ENCODE assay signal across 1 cellular context in the genomic region with DNA sequence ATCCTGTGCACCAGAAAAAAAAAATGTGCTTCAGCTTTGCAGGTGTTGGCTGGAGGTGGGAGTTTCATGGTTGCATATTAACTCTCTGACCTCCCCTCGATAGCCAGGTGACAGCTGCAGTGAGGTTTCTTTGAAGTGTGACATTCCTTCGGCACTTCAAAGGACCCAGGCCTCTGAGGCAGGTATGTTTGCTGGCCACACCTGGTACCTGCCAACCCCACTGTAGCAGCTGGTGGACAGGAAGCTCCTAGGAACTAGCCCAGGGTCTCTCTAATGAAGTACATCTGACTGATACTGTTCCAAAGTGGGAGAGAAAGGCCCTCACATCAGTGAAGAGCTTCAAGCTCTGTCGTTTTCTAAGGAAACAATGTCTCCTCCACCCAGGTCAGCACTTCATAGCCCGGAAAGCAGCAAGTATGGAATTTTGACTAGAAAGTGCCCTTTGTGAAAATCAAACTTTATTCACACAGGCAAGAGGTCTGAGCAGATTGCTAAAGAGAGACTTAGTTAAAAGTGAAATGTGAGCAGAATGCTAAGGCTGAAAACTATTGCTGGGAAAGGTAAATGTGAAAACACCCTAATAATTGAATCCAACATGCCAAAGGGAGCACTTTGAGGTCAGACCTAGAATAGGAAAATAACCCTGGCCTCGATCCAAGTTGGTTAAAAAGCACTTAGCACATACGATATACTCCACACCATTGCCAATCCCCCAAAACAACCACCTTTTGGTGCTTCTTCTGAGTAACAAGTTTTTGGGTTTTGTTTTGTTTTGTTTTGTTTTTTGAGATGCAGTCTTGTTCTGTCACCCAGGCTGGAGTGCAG.
A peak's percentile ranks its signal among the peaks of the same experiment; 100 is the strongest.
TF ChIP-seq lines count a peak whose summit lies in the region.

No MANE protein-coding gene starts in this region.

TF ChIP-seq in HepG2, 621 proteins besides CTCF, POLR2A, EP300 and RAD21 (continued from another document and continues in another):
- TF ChIP-seq RARA (CRISPR knock-in tag; IDR thresholded peaks at IDR 0.05) (peak; percentile 76), ZNF354B (CRISPR knock-in tag; IDR thresholded peaks at IDR 0.05) (no peak), PAX8 (CRISPR knock-in tag; IDR thresholded peaks at IDR 0.05; ENCODE audit: borderline replicate concordance) (no peak), FOXA1 (IDR thresholded peaks at IDR 0.05) (no peak), FOXA1 (CRISPR knock-in tag; IDR thresholded peaks at IDR 0.05) (peak; percentile 33; the same call in 1 of the 2 replicates), ZNF121 (CRISPR knock-in tag; IDR thresholded peaks at IDR 0.05) (no peak), BRD4 (CRISPR knock-in tag; IDR thresholded peaks at IDR 0.05) (no peak), ISX (CRISPR knock-in tag; conservative IDR thresholded peaks at IDR 0.05) (no peak), NFYB (CRISPR knock-in tag; IDR thresholded peaks at IDR 0.05) (no peak), CBX1 (IDR thresholded peaks at IDR 0.05; ENCODE audit: low read depth) (no peak), AGO2 (optimal IDR thresholded peaks at IDR 0.05; ENCODE audit: low read depth, low read length) (no peak), SP1 (IDR thresholded peaks at IDR 0.05) (no peak), SP1 (CRISPR knock-in tag; IDR thresholded peaks at IDR 0.05) (no peak), KDM3A (CRISPR knock-in tag; IDR thresholded peaks at IDR 0.05; ENCODE audit: low read depth) (peak; percentile 27; the same call in 1 of the 2 replicates), ETV6 (CRISPR knock-in tag; conservative IDR thresholded peaks at IDR 0.05) (no peak), ZNF232 (CRISPR knock-in tag; IDR thresholded peaks at IDR 0.05; ENCODE audit: borderline replicate concordance) (no peak), ZKSCAN8 (CRISPR knock-in tag; IDR thresholded peaks at IDR 0.05; ENCODE audit: borderline replicate concordance) (no peak; the same call in 1 of the 2 replicates), ZKSCAN5 (CRISPR knock-in tag; IDR thresholded peaks at IDR 0.05) (no peak), ZNF446 (CRISPR knock-in tag; IDR thresholded peaks at IDR 0.05) (no peak), HCFC1 (IDR thresholded peaks at IDR 0.05; ENCODE audit: low read depth, low read length) (no peak), ZFYVE20 (CRISPR knock-in tag; IDR thresholded peaks at IDR 0.05; ENCODE audit: borderline replicate concordance, low read depth) (no peak), NFE2 (CRISPR knock-in tag; IDR thresholded peaks at IDR 0.05) (no peak), HES4 (CRISPR knock-in tag; IDR thresholded peaks at IDR 0.05; ENCODE audit: borderline replicate concordance) (no peak), KAT2B (IDR thresholded peaks at IDR 0.05; ENCODE audit: borderline replicate concordance, low read depth, low read length) (no peak), U2AF1 (optimal IDR thresholded peaks at IDR 0.05; ENCODE audit: low read depth, low read length) (no peak), HOXD1 (CRISPR knock-in tag; IDR thresholded peaks at IDR 0.05) (no peak), ZFP82 (CRISPR knock-in tag; IDR thresholded peaks at IDR 0.05; ENCODE audit: borderline replicate concordance) (no peak), BORCS8-MEF2B (CRISPR knock-in tag; IDR thresholded peaks at IDR 0.05) (no peak), TCF7 (IDR thresholded peaks at IDR 0.05; ENCODE audit: low read depth) (peak; percentile 99), JUN (CRISPR knock-in tag; IDR thresholded peaks at IDR 0.05) (no peak; the same call in 1 of the 2 replicates), ZNF510 (CRISPR knock-in tag; IDR thresholded peaks at IDR 0.05; ENCODE audit: low read depth) (no peak), MLLT10 (CRISPR knock-in tag; IDR thresholded peaks at IDR 0.05) (no peak)
- TF ChIP-seq, protein P1, sequence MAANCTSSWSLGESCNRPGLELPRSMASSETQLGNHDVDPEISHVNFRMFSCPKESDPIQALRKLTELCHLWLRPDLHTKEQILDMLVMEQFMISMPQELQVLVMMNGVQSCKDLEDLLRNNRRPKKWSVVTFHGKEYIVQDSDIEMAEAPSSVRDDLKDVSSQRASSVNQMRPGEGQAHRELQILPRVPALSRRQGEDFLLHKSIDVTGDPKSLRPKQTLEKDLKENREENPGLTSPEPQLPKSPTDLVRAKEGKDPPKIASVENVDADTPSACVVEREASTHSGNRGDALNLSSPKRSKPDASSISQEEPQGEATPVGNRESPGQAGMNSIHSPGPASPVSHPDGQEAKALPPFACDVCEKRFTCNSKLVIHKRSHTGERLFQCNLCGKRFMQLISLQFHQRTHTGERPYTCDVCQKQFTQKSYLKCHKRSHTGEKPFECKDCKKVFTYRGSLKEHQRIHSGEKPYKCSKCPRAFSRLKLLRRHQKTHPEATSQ (CRISPR knock-in tag; IDR thresholded peaks at IDR 0.05; ENCODE audit: borderline replicate concordance), result no peak; the same call in 1 of the 2 replicates
- TF ChIP-seq, protein P2, sequence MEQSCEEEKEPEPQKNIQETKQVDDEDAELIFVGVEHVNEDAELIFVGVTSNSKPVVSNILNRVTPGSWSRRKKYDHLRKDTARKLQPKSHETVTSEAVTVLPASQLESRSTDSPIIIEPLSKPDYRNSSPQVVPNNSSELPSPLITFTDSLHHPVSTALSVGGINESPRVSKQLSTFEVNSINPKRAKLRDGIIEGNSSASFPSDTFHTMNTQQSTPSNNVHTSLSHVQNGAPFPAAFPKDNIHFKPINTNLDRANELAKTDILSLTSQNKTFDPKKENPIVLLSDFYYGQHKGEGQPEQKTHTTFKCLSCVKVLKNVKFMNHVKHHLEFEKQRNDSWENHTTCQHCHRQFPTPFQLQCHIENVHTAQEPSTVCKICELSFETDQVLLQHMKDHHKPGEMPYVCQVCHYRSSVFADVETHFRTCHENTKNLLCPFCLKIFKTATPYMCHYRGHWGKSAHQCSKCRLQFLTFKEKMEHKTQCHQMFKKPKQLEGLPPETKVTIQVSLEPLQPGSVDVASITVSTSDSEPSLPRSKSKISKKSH (CRISPR knock-in tag; IDR thresholded peaks at IDR 0.05; ENCODE audit: borderline replicate concordance), result no peak
- TF ChIP-seq, protein P3, sequence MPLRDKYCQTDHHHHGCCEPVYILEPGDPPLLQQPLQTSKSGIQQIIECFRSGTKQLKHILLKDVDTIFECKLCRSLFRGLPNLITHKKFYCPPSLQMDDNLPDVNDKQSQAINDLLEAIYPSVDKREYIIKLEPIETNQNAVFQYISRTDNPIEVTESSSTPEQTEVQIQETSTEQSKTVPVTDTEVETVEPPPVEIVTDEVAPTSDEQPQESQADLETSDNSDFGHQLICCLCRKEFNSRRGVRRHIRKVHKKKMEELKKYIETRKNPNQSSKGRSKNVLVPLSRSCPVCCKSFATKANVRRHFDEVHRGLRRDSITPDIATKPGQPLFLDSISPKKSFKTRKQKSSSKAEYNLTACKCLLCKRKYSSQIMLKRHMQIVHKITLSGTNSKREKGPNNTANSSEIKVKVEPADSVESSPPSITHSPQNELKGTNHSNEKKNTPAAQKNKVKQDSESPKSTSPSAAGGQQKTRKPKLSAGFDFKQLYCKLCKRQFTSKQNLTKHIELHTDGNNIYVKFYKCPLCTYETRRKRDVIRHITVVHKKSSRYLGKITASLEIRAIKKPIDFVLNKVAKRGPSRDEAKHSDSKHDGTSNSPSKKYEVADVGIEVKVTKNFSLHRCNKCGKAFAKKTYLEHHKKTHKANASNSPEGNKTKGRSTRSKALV (CRISPR knock-in tag; IDR thresholded peaks at IDR 0.05), result no peak
- TF ChIP-seq, protein P4, sequence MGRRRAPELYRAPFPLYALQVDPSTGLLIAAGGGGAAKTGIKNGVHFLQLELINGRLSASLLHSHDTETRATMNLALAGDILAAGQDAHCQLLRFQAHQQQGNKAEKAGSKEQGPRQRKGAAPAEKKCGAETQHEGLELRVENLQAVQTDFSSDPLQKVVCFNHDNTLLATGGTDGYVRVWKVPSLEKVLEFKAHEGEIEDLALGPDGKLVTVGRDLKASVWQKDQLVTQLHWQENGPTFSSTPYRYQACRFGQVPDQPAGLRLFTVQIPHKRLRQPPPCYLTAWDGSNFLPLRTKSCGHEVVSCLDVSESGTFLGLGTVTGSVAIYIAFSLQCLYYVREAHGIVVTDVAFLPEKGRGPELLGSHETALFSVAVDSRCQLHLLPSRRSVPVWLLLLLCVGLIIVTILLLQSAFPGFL (CRISPR knock-in tag; IDR thresholded peaks at IDR 0.05), result no peak
- TF ChIP-seq, protein P5, sequence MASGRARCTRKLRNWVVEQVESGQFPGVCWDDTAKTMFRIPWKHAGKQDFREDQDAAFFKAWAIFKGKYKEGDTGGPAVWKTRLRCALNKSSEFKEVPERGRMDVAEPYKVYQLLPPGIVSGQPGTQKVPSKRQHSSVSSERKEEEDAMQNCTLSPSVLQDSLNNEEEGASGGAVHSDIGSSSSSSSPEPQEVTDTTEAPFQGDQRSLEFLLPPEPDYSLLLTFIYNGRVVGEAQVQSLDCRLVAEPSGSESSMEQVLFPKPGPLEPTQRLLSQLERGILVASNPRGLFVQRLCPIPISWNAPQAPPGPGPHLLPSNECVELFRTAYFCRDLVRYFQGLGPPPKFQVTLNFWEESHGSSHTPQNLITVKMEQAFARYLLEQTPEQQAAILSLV (CRISPR knock-in tag; IDR thresholded peaks at IDR 0.05; ENCODE audit: borderline replicate concordance), result no peak
- TF ChIP-seq, protein P6, sequence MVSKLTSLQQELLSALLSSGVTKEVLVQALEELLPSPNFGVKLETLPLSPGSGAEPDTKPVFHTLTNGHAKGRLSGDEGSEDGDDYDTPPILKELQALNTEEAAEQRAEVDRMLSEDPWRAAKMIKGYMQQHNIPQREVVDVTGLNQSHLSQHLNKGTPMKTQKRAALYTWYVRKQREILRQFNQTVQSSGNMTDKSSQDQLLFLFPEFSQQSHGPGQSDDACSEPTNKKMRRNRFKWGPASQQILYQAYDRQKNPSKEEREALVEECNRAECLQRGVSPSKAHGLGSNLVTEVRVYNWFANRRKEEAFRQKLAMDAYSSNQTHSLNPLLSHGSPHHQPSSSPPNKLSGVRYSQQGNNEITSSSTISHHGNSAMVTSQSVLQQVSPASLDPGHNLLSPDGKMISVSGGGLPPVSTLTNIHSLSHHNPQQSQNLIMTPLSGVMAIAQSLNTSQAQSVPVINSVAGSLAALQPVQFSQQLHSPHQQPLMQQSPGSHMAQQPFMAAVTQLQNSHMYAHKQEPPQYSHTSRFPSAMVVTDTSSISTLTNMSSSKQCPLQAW (CRISPR knock-in tag; IDR thresholded peaks at IDR 0.05), result peak; percentile 69
- TF ChIP-seq, protein P7, sequence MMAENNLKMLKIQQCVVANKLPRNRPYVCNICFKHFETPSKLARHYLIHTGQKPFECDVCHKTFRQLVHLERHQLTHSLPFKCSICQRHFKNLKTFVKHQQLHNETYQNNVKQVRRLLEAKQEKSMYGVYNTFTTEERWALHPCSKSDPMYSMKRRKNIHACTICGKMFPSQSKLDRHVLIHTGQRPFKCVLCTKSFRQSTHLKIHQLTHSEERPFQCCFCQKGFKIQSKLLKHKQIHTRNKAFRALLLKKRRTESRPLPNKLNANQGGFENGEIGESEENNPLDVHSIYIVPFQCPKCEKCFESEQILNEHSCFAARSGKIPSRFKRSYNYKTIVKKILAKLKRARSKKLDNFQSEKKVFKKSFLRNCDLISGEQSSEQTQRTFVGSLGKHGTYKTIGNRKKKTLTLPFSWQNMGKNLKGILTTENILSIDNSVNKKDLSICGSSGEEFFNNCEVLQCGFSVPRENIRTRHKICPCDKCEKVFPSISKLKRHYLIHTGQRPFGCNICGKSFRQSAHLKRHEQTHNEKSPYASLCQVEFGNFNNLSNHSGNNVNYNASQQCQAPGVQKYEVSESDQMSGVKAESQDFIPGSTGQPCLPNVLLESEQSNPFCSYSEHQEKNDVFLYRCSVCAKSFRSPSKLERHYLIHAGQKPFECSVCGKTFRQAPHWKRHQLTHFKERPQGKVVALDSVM (CRISPR knock-in tag; IDR thresholded peaks at IDR 0.05), result no peak
- TF ChIP-seq, protein P8, sequence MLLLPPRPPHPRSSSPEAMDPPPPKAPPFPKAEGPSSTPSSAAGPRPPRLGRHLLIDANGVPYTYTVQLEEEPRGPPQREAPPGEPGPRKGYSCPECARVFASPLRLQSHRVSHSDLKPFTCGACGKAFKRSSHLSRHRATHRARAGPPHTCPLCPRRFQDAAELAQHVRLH (CRISPR knock-in tag; IDR thresholded peaks at IDR 0.05; ENCODE audit: borderline replicate concordance, low read depth), result no peak
- TF ChIP-seq, protein P9, sequence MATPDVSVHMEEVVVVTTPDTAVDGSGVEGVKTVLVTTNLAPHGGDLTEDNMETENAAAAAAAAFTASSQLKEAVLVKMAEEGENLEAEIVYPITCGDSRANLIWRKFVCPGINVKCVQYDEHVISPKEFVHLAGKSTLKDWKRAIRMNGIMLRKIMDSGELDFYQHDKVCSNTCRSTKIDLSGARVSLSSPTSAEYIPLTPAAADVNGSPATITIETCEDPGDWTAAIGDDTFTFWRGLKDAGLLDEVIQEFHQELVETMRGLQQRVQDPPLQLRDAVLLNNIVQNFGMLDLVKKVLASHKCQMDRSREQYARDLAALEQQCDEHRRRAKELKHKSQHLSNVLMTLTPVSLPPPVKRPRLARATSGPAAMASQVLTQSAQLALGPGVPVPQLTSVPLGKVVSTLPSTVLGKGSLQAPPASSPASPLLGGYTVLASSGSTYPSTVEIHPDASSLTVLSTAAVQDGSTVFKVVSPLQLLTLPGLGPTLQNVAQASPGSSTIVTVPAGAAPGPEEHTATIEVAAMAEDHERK (CRISPR knock-in tag; IDR thresholded peaks at IDR 0.05; ENCODE audit: low read depth), result no peak
- TF ChIP-seq, protein P10, sequence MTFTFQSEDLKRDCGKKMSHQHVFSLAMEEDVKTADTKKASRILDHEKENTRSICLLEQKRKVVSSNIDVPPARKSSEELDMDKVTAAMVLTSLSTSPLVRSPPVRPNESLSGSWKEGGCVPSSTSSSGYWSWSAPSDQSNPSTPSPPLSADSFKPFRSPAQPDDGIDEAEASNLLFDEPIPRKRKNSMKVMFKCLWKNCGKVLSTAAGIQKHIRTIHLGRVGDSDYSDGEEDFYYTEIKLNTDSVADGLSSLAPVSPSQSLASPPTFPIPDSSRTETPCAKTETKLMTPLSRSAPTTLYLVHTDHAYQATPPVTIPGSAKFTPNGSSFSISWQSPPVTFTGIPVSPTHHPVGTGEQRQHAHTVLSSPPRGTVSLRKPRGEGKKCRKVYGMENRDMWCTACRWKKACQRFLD (CRISPR knock-in tag; IDR thresholded peaks at IDR 0.05; ENCODE audit: borderline replicate concordance), result no peak
- TF ChIP-seq, protein P11, sequence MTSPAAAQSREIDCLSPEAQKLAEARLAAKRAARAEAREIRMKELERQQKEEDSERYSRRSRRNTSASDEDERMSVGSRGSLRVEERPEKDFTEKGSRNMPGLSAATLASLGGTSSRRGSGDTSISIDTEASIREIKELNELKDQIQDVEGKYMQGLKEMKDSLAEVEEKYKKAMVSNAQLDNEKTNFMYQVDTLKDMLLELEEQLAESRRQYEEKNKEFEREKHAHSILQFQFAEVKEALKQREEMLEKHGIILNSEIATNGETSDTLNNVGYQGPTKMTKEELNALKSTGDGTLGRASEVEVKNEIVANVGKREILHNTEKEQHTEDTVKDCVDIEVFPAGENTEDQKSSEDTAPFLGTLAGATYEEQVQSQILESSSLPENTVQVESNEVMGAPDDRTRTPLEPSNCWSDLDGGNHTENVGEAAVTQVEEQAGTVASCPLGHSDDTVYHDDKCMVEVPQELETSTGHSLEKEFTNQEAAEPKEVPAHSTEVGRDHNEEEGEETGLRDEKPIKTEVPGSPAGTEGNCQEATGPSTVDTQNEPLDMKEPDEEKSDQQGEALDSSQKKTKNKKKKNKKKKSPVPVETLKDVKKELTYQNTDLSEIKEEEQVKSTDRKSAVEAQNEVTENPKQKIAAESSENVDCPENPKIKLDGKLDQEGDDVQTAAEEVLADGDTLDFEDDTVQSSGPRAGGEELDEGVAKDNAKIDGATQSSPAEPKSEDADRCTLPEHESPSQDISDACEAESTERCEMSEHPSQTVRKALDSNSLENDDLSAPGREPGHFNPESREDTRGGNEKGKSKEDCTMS (CRISPR knock-in tag; conservative IDR thresholded peaks at IDR 0.05), result no peak
- TF ChIP-seq, protein P12, sequence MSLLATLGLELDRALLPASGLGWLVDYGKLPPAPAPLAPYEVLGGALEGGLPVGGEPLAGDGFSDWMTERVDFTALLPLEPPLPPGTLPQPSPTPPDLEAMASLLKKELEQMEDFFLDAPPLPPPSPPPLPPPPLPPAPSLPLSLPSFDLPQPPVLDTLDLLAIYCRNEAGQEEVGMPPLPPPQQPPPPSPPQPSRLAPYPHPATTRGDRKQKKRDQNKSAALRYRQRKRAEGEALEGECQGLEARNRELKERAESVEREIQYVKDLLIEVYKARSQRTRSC (CRISPR knock-in tag; IDR thresholded peaks at IDR 0.05; ENCODE audit: low read depth), result no peak
